Comparison of ENCODE assay signal across 8 cellular contexts in genomic region chrX:47190445-47191269, GRCh38. TPM values are rescaled to one million over a fixed set of nuclear protein-coding genes. Genes with fewer than 3 reads are reported as not detected.
DNase-seq lines count a peak whose midpoint lies in the region; ATAC-seq and TF ChIP-seq lines count a peak whose summit lies in the region.

No MANE protein-coding gene starts in this region.

- no peaks in the 10 kb centered on the region for H3K36me3 ChIP-seq in kidney epithelial cell (ENCODE audit: control insufficient read depth, insufficient read depth, low read length)

- H3K27me3 ChIP-seq in kidney epithelial cell (ENCODE audit: control insufficient read depth, insufficient read depth, low read length), result no peaks in the 10 kb centered on the region

- ATAC-seq in GM19025 (IDR thresholded peaks at IDR 0.05; ENCODE audit: low read depth, unreplicated experiment) (peak; percentile 62), HG03280 (IDR thresholded peaks at IDR 0.05; ENCODE audit: unreplicated experiment) (peak; percentile 66)
- peak; percentile 83 to 85 for ATAC-seq in activated CD4-positive, CD25-positive, alpha-beta regulatory T cell treated with anti-CD3 and anti-CD28 coated beads, Interleukin-2, amount 50 U/mL, for 24 hours

- TF ChIP-seq CTCF in AG09319 (IDR thresholded peaks at IDR 0.05; ENCODE audit: low read depth, low read length) (no peak), kidney epithelial cell (IDR thresholded peaks at IDR 0.05; ENCODE audit: insufficient read depth, low read length, poor library complexity, severe bottlenecking) (no peak)

- peak overlapping the region; percentile 56 for H3K4me3 ChIP-seq in kidney epithelial cell (ENCODE audit: low read depth, low read length)

- DNase-seq in AG09319 (ENCODE audit: extremely low read depth, low read depth), result peak; percentile 84
- DNase-seq in NCI-H446 treated with DMSO at 0.1 percent for 48 hours (lab: John Stamatoyannopoulos, UW), result peak; percentile 86
- peak; percentile 24 to 79 for DNase-seq in cerebellar nuclear complex (lab: John Stamatoyannopoulos, UW)
- peak; percentile 63 for DNase-seq in kidney epithelial cell (ENCODE audit: low read depth)
- peak; percentile 79 to 82 for DNase-seq in stimulated activated CD4-positive, alpha-beta T cell treated with anti-CD3 and anti-CD28 coated beads, Interleukin-15, amount 100 ng/mL, for 48 hours (ENCODE audit: low read depth in 2 of 2)

RNA-seq across cellular contexts. Expression of gene UBA1, which starts 3.0 kb away (rescaled TPM):
- 170 and 199 TPM in 2 replicates for total RNA-seq in kidney epithelial cell

RNA-seq across cellular contexts. Expression of gene CDK16, which starts 27.8 kb away (rescaled TPM):
- total RNA-seq in kidney epithelial cell, result 107 and 120 TPM in 2 replicates

RNA-seq across cellular contexts. Expression of gene USP11, which starts 42.2 kb away (rescaled TPM):
- 49.1 and 57.9 TPM in 2 replicates for total RNA-seq in kidney epithelial cell

RNA-seq across cellular contexts. Expression of gene RBM10, which starts 45.6 kb away (rescaled TPM):
- 34.5 and 48.1 TPM in 2 replicates for total RNA-seq in kidney epithelial cell

RNA-seq across cellular contexts. Expression of gene NDUFB11, which starts 46.2 kb away (rescaled TPM):
- total RNA-seq in kidney epithelial cell, result 46.2 and 60.0 TPM in 2 replicates

Comparison
In these comparisons a context has a peak if more than half of its experiments do, and no peak if none do; other contexts are left out.
1. Peak in every context shown above with its lines: DNase-seq, ATAC-seq and H3K4me3 ChIP-seq.